Comparison of ENCODE assay signal across 19 cellular contexts in the genomic region with DNA sequence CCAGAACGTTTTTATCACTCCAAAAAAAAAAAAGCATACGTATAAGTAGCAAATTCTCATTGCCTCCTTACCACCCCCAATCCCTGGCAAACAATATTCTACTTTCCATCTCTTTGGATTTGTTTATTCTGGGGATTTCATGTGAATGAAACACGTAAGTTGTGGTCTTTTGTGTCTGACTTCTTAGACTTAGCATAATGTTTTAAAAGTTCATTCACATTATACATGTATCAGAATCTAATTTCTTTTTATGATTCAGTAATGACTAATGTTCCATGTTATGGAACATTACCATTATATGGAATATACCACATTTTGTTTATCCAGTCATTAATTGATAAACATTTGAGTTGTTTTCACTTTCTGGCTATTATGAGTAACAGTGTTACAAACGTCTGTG.
"Had no signal": no experiment of that assay in that cellular context is flagged by ENCODE, and none has a peak within 500 bp of the region (broad histone marks: within the 10 kb centered on the region; RNA-seq: fewer than 3 reads in every experiment).

No MANE protein-coding gene starts in this region.

- H3K4me1 Mint-ChIP-seq: activated CD4-positive, alpha-beta memory T cell treated with anti-CD3 and anti-CD28 coated beads, Interleukin-2, amount 10 ng/mL, durations not matched to agents 7 days and 5 days; activated CD8-positive, alpha-beta memory T cell treated with anti-CD3 and anti-CD28 coated beads, Interleukin-2, amount 10 ng/mL, durations not matched to agents 7 days and 5 days; activated naive CD8-positive, alpha-beta T cell treated with anti-CD3 and anti-CD28 coated beads, Interleukin-2, amount 10 ng/mL, durations not matched to agents 7 days and 5 days; activated T-helper 17 cell treated with anti-CD3 and anti-CD28 coated beads, Interleukin-2, amount 50 U/mL, for 72 hours; nephron; stimulated activated naive B cell treated with anti-CD40 and anti-IgM and Interleukin-4, amounts not matched to agents 10 μg/mL and 1 μg/mL and 100 μg/mL, for 72 hours; WTC11 had no signal

- H3K36me3 Mint-ChIP-seq: activated CD8-positive, alpha-beta memory T cell treated with anti-CD3 and anti-CD28 coated beads, Interleukin-2, amount 10 ng/mL, durations not matched to agents 7 days and 5 days; activated naive CD8-positive, alpha-beta T cell treated with anti-CD3 and anti-CD28 coated beads, Interleukin-2, amount 10 ng/mL, durations not matched to agents 7 days and 5 days; WTC11 had no signal

- H3K27me3 ChIP-seq: sigmoid colon, tibial artery, uterus had no signal

- H3K9me3 ChIP-seq: lower lobe of right lung, sigmoid colon, uterus had no signal

- H3K4me3 ChIP-seq: lower lobe of right lung, sigmoid colon, tibial artery, uterus had no signal

- H3K4me1 ChIP-seq: lower lobe of right lung, sigmoid colon, tibial artery, uterus had no signal

- DNase-seq: activated CD4-positive, alpha-beta memory T cell treated with anti-CD3 and anti-CD28 coated beads, Interleukin-2, amount 10 ng/mL, durations not matched to agents 7 days and 5 days; activated CD4-positive, alpha-beta T cell treated with anti-CD3 and anti-CD28 coated beads for 4 hours; activated CD8-positive, alpha-beta memory T cell treated with anti-CD3 and anti-CD28 coated beads, Interleukin-2, amount 10 ng/mL, durations not matched to agents 7 days and 5 days; activated naive CD4-positive, alpha-beta T cell treated with Interleukin-2 at 50 U/mL for 16 hours; activated naive CD8-positive, alpha-beta T cell treated with anti-CD3 and anti-CD28 coated beads, Interleukin-2, amount 10 ng/mL, durations not matched to agents 7 days and 5 days; activated T-cell treated with anti-CD3 and anti-CD28 coated beads, Interleukin-2, amount 50 U/mL, for 1 hour; cerebellar nuclear complex; effector CD4-positive, alpha-beta T cell; hypothalamus; islet precursor cell; lower lobe of right lung; midbrain; sigmoid colon; stimulated activated naive B cell treated with anti-CD40 and anti-IgM and Interleukin-4, amounts not matched to agents 10 μg/mL and 1 μg/mL and 100 μg/mL, for 72 hours; tibial artery; uterus had no signal

- H3K27ac Mint-ChIP-seq: activated CD4-positive, alpha-beta memory T cell treated with anti-CD3 and anti-CD28 coated beads, Interleukin-2, amount 10 ng/mL, durations not matched to agents 7 days and 5 days; activated CD8-positive, alpha-beta memory T cell treated with anti-CD3 and anti-CD28 coated beads, Interleukin-2, amount 10 ng/mL, durations not matched to agents 7 days and 5 days; activated naive CD8-positive, alpha-beta T cell treated with anti-CD3 and anti-CD28 coated beads, Interleukin-2, amount 10 ng/mL, durations not matched to agents 7 days and 5 days; activated T-helper 17 cell treated with anti-CD3 and anti-CD28 coated beads, Interleukin-2, amount 50 U/mL, for 72 hours; nephron; stimulated activated naive B cell treated with anti-CD40 and anti-IgM and Interleukin-4, amounts not matched to agents 10 μg/mL and 1 μg/mL and 100 μg/mL, for 72 hours; WTC11 had no signal

- H3K27ac ChIP-seq: lower lobe of right lung, sigmoid colon, tibial artery, uterus had no signal

- ATAC-seq: activated CD8-positive, alpha-beta memory T cell treated with anti-CD3 and anti-CD28 coated beads, Interleukin-2, amount 10 ng/mL, durations not matched to agents 7 days and 5 days; activated T-helper 17 cell treated with anti-CD3 and anti-CD28 coated beads, Interleukin-2, amount 50 U/mL, for 72 hours; lower lobe of right lung; stimulated activated naive B cell treated with anti-CD40 and anti-IgM and Interleukin-4, amounts not matched to agents 10 μg/mL and 1 μg/mL and 100 μg/mL, for 72 hours; WTC11 had no signal

- H3K9me3 Mint-ChIP-seq: activated naive CD8-positive, alpha-beta T cell treated with anti-CD3 and anti-CD28 coated beads, Interleukin-2, amount 10 ng/mL, durations not matched to agents 7 days and 5 days; activated T-helper 17 cell treated with anti-CD3 and anti-CD28 coated beads, Interleukin-2, amount 50 U/mL, for 72 hours; WTC11 had no signal

- H3K36me3 ChIP-seq: lower lobe of right lung, sigmoid colon, tibial artery, uterus had no signal

- H3K4me3 Mint-ChIP-seq: activated CD4-positive, alpha-beta memory T cell treated with anti-CD3 and anti-CD28 coated beads, Interleukin-2, amount 10 ng/mL, durations not matched to agents 7 days and 5 days; activated CD8-positive, alpha-beta memory T cell treated with anti-CD3 and anti-CD28 coated beads, Interleukin-2, amount 10 ng/mL, durations not matched to agents 7 days and 5 days; activated naive CD8-positive, alpha-beta T cell treated with anti-CD3 and anti-CD28 coated beads, Interleukin-2, amount 10 ng/mL, durations not matched to agents 7 days and 5 days; activated T-helper 17 cell treated with anti-CD3 and anti-CD28 coated beads, Interleukin-2, amount 50 U/mL, for 72 hours; nephron; stimulated activated naive B cell treated with anti-CD40 and anti-IgM and Interleukin-4, amounts not matched to agents 10 μg/mL and 1 μg/mL and 100 μg/mL, for 72 hours; WTC11 had no signal
